ENCODE assay signal across 28 cellular contexts in the genomic region with DNA sequence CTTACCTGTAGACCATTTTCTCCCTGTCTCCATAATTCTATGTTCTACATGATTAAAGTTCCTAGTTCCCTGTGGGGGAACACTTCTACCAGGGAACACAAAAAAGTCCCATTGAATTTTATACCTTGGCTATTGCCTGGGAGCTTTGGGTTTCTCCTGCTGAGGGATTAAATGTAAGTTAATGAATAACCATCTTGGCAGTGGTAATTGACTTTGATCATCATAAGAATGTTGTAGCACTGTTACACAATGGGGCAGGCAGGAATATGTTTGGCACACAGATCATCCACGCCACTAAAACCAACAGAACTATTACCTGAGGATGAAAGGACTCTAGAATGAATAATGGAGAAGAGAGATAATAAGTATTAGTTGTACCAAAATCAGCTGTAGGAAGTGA.
DNase-seq lines count a peak whose midpoint lies in the region; ATAC-seq, FAIRE-seq and TF ChIP-seq lines count a peak whose summit lies in the region.
"Had no signal": no experiment of that assay in that cellular context is flagged by ENCODE, and none has a peak within 500 bp of the region (broad histone marks: within the 10 kb centered on the region; RNA-seq: fewer than 3 reads in every experiment).

No MANE protein-coding gene starts in this region.

- TF ChIP-seq POLR2A in HepG2 (IDR thresholded peaks at IDR 0.05; ENCODE audit: insufficient read depth in 1 of 2, low read depth in 2 of 2, low read length in 2 of 2) = no peak

- POLR2A ChIA-PET in HepG2 (lab: Yijun Ruan, JAX) = interaction anchor here (0.6 kb wide), 1 partner anchor 354 kb away, joined by 4 read pairs; no protein-coding TSS in a partner anchor

- H3K27ac ChIP-seq in HepG2 (ENCODE audit: extremely low read length, insufficient read depth, low read length) = no peak overlapping the region
- no peak overlapping the region for H3K27ac ChIP-seq in upper lobe of right lung
- H3K27ac ChIP-seq in MM.1S (ENCODE audit: low read length) = no peak overlapping the region
- H3K27ac ChIP-seq: breast epithelium, C4-2B, colonic mucosa, heart right ventricle, right atrium auricular region, SJSA1 had no signal

- intact Hi-C loops in HepG2 (cut with micrococcal nuclease; ENCODE audit: unreplicated experiment) = loop anchor here (2.0 kb wide), 1 partner anchor 50 kb away; no protein-coding TSS in a partner anchor
- intact Hi-C loops in upper lobe of right lung (cut with DNase I) = no loop called here

- no peak for TF ChIP-seq RAD21 in HepG2 (CRISPR knock-in tag; IDR thresholded peaks at IDR 0.05)

- H3K4me1 ChIP-seq in HepG2 (ENCODE audit: insufficient read depth, low read length) (peaks cover 17% of the 10 kb centered on the region), upper lobe of right lung (no peaks in the 10 kb centered on the region), MM.1S (ENCODE audit: low read length) (no peaks in the 10 kb centered on the region)
- H3K4me1 ChIP-seq: breast epithelium, colonic mucosa, heart right ventricle, right atrium auricular region, SJSA1 had no signal

- TF ChIP-seq CTCF in epithelial cell of proximal tubule (conservative IDR thresholded peaks at IDR 0.05; ENCODE audit: low read depth, low read length) (no peak), HepG2 (CRISPR knock-in tag; IDR thresholded peaks at IDR 0.05) (no peak), upper lobe of right lung (IDR thresholded peaks at IDR 0.05) (no peak), MM.1S (IDR thresholded peaks at IDR 0.05; ENCODE audit: low read length) (no peak)

- no TSS peak for BruUV-seq in HepG2 (replicated peaks; lab: Mats Ljungman, UMichigan)

- H3K4me2 ChIP-seq in HepG2 (ENCODE audit: low read depth, low read length) (no peak overlapping the region), MM.1S (ENCODE audit: low read depth, low read length) (no peak overlapping the region)

- DNase-seq in DMS53 treated with DMSO at 0.1 percent for 48 hours (lab: John Stamatoyannopoulos, UW; ENCODE audit: unreplicated experiment) (peak; percentile 75), epithelial cell of proximal tubule (ENCODE audit: low read depth) (peak; percentile 89), HepG2 (ENCODE audit: low spot score) (peak; percentile 81), upper lobe of right lung (no peak), cerebellar nuclear complex (lab: John Stamatoyannopoulos, UW) (no peak), SKM-1 (lab: John Stamatoyannopoulos, UW; ENCODE audit: unreplicated experiment) (no peak), MM.1S (no peak)
- DNase-seq: activated CD4-positive, alpha-beta T cell treated with anti-CD3 and anti-CD28 coated beads, Interleukin-2, amount 50 U/mL, for 48 hours; activated naive CD4-positive, alpha-beta T cell treated with anti-CD3 and anti-CD28 coated beads, Interleukin-2, amount 50 U/mL, for 16 hours; amniotic stem cell; colonic mucosa; effector memory CD4-positive, alpha-beta T cell; EL; foreskin fibroblast; heart right ventricle; left ventricle myocardium superior; NCI-H2029; NCI-H2227 treated with DMSO at 0.1 percent for 48 hours; stimulated activated CD4-positive, alpha-beta T cell treated with anti-CD3 and anti-CD28 coated beads, Interleukin-2, amount 100 ng/mL, for 48 hours; T-helper 1 cell; trophoblast cell had no signal

- no peaks in the 10 kb centered on the region for H3K79me2 ChIP-seq in HepG2 (ENCODE audit: insufficient read depth, low read length)
- no peaks in the 10 kb centered on the region for H3K79me2 ChIP-seq in MM.1S (ENCODE audit: low read length)

- H3K27me3 ChIP-seq in HepG2 (ENCODE audit: control insufficient read depth in 1 of 2, insufficient read depth in 2 of 2, low read length in 2 of 2) = no peaks in the 10 kb centered on the region
- no peaks in the 10 kb centered on the region for H3K27me3 ChIP-seq in upper lobe of right lung
- H3K27me3 ChIP-seq in MM.1S (replicated peaks; ENCODE audit: insufficient read depth, low read length) = no peaks in the 10 kb centered on the region
- H3K27me3 ChIP-seq: breast epithelium, colonic mucosa, heart right ventricle, right atrium auricular region, SJSA1 had no signal

- no peaks in the 10 kb centered on the region for H3F3A ChIP-seq in MM.1S (ENCODE audit: insufficient read depth, low read length)

- H2AFZ ChIP-seq in HepG2 (ENCODE audit: low read length) (no peak overlapping the region), MM.1S (ENCODE audit: low read length) (no peak overlapping the region)

- H4K20me1 ChIP-seq in HepG2 (ENCODE audit: insufficient read depth, low read length) = no peaks in the 10 kb centered on the region
- H4K20me1 ChIP-seq in MM.1S (ENCODE audit: insufficient read depth, low read length) = no peaks in the 10 kb centered on the region

- in situ Hi-C loops in HepG2 (cut with HindIII; ENCODE audit: extremely low pct_ligation_motif_present, low pct_unique_long_range_greater_than_20kb) = no loop called here

- no peaks in the 10 kb centered on the region for H3K9me2 ChIP-seq in MM.1S (replicated peaks; ENCODE audit: insufficient read depth, low read length)

- TF ChIP-seq EP300 in HepG2 (IDR thresholded peaks at IDR 0.05; ENCODE audit: low read depth in 2 of 2, low read length in 2 of 2) (no peak), HepG2 (CRISPR knock-in tag; IDR thresholded peaks at IDR 0.05; ENCODE audit: borderline replicate concordance) (no peak)

- H3K9ac ChIP-seq in HepG2 (ENCODE audit: insufficient read depth, low read depth, low read length) = no peak overlapping the region
- H3K9ac ChIP-seq in MM.1S (ENCODE audit: low read length) = no peak overlapping the region

- H3K9me3 ChIP-seq in HepG2 (ENCODE audit: low read length) = peaks cover 27% of the 10 kb centered on the region
- H3K9me3 ChIP-seq in upper lobe of right lung = no peaks in the 10 kb centered on the region
- no peaks in the 10 kb centered on the region for H3K9me3 ChIP-seq in MM.1S (replicated peaks; ENCODE audit: insufficient read depth, low read length)
- H3K9me3 ChIP-seq: breast epithelium, colonic mucosa, right atrium auricular region, SJSA1 had no signal

- H3K4me3 ChIP-seq in epithelial cell of proximal tubule (ENCODE audit: low read depth, low read length) (no peak overlapping the region), HepG2 (replicated peaks in 1 of 3; ENCODE audit: insufficient read depth in 1 of 3, low read depth in 2 of 3, low read length in 3 of 3) (no peak overlapping the region), upper lobe of right lung (no peak overlapping the region), MM.1S (ENCODE audit: low read length) (no peak overlapping the region)
- H3K4me3 ChIP-seq: breast epithelium, colonic mucosa, GM12878, heart right ventricle, right atrium auricular region, SJSA1 had no signal

- ATAC-seq in HepG2 (peak; percentile 93), upper lobe of right lung (peak; percentile 73)
- ATAC-seq: GM12878; heart right ventricle; left ventricle myocardium superior; natural killer cell treated with Interleukin-12 subunit alpha and Interleukin-12 subunit beta and Interleukin-15 and Interleukin-18, amount 100 ng/mL, for 72 hours had no signal

- WGBS in HepG2 (ENCODE audit: low lambda C conversion rate) = 0% methylated on average over 1 of the region's 1 CpG

- FAIRE-seq in HepG2 (lab: Jason Lieb, UNC) = peak; percentile 47
- FAIRE-seq: D721Med, GM12878 had no signal

- CTCF ChIA-PET in HepG2 (lab: Yijun Ruan, JAX; ENCODE audit: low intra/inter-chr PET ratio, low total read pairs) = no interaction called here

- no peaks in the 10 kb centered on the region for H3K36me3 ChIP-seq in HepG2 (replicated peaks in 1 of 2; ENCODE audit: control insufficient read depth in 1 of 2, insufficient read depth in 2 of 2, low read length in 2 of 2)
- no peaks in the 10 kb centered on the region for H3K36me3 ChIP-seq in upper lobe of right lung
- H3K36me3 ChIP-seq in MM.1S (replicated peaks; ENCODE audit: insufficient read depth, low read length) = no peaks in the 10 kb centered on the region
- H3K36me3 ChIP-seq: breast epithelium, colonic mucosa, heart right ventricle, right atrium auricular region, SJSA1 had no signal

TF ChIP-seq in HepG2, 621 proteins besides CTCF, POLR2A, EP300 and RAD21 (continues in another document):
- TF ChIP-seq KMT2B (CRISPR knock-in tag; IDR thresholded peaks at IDR 0.05) = no peak
- no peak for TF ChIP-seq ZFP36L2 (CRISPR knock-in tag; IDR thresholded peaks at IDR 0.05)
- TF ChIP-seq KDM4B (CRISPR knock-in tag; IDR thresholded peaks at IDR 0.05) = no peak
- TF ChIP-seq, protein P1, sequence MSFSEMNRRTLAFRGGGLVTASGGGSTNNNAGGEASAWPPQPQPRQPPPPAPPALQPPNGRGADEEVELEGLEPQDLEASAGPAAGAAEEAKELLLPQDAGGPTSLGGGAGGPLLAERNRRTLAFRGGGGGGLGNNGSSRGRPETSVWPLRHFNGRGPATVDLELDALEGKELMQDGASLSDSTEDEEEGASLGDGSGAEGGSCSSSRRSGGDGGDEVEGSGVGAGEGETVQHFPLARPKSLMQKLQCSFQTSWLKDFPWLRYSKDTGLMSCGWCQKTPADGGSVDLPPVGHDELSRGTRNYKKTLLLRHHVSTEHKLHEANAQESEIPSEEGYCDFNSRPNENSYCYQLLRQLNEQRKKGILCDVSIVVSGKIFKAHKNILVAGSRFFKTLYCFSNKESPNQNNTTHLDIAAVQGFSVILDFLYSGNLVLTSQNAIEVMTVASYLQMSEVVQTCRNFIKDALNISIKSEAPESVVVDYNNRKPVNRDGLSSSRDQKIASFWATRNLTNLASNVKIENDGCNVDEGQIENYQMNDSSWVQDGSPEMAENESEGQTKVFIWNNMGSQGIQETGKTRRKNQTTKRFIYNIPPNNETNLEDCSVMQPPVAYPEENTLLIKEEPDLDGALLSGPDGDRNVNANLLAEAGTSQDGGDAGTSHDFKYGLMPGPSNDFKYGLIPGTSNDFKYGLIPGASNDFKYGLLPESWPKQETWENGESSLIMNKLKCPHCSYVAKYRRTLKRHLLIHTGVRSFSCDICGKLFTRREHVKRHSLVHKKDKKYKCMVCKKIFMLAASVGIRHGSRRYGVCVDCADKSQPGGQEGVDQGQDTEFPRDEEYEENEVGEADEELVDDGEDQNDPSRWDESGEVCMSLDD (CRISPR knock-in tag; IDR thresholded peaks at IDR 0.05; ENCODE audit: borderline replicate concordance) = no peak
- TF ChIP-seq RBM22 (optimal IDR thresholded peaks at IDR 0.05; ENCODE audit: low read length) = no peak
- TF ChIP-seq, protein P2, sequence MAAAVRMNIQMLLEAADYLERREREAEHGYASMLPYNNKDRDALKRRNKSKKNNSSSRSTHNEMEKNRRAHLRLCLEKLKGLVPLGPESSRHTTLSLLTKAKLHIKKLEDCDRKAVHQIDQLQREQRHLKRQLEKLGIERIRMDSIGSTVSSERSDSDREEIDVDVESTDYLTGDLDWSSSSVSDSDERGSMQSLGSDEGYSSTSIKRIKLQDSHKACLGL (CRISPR knock-in tag; IDR thresholded peaks at IDR 0.05) = no peak
- TF ChIP-seq NCOA2 (CRISPR knock-in tag; IDR thresholded peaks at IDR 0.05) = 0 out of 2 replicates have a peak, but pooled peaks have one; percentile 38

Comparison
In these comparisons a context has a peak if more than half of its experiments do, and no peak if none do; other contexts are left out.
1. DNase-seq: peak in DMS53 treated with DMSO at 0.1 percent for 48 hours (single experiment), epithelial cell of proximal tubule (single experiment) and HepG2 (single experiment); none in upper lobe of right lung (single experiment), cerebellar nuclear complex (0 of 2), SKM-1 (single experiment) and MM.1S (single experiment).